ENCODE assay signal across 9 cellular contexts in genomic region chr3:194139085-194139976, GRCh38. TPM values are rescaled to one million over a fixed set of nuclear protein-coding genes. Genes with fewer than 3 reads are reported as not detected.
DNase-seq lines count a peak whose midpoint lies in the region; ATAC-seq and TF ChIP-seq lines count a peak whose summit lies in the region.
"Had no signal": no experiment of that assay in that cellular context is flagged by ENCODE, and none has a peak within 500 bp of the region (broad histone marks: within the 10 kb centered on the region; RNA-seq: fewer than 3 reads in every experiment).

No MANE protein-coding gene starts in this region.

- H3K9ac ChIP-seq in fibroblast of lung (ENCODE audit: insufficient read depth, low read length) = peak overlapping the region; percentile 27
- H3K9ac ChIP-seq: BLaER1 treated with 17β-estradiol and CSF1 and Interleukin-3, amounts not matched to agents 10 nM and 100 nM had no signal

- H3K36me3 ChIP-seq in SJCRH30 (no peaks in the 10 kb centered on the region), fibroblast of lung (ENCODE audit: control insufficient read depth, insufficient read depth, low read length) (no peaks in the 10 kb centered on the region)
- H3K36me3 ChIP-seq: BLaER1 treated with 17β-estradiol and CSF1 and Interleukin-3, amounts not matched to agents 10 nM and 100 nM had no signal

- H3K36me3 Mint-ChIP-seq in osteocyte (ENCODE audit: unreplicated experiment) = peaks cover 10% of the 10 kb centered on the region

- H3K27ac Mint-ChIP-seq in osteocyte (ENCODE audit: unreplicated experiment) = peak overlapping the region; percentile 81

- ATAC-seq in omental fat pad (ENCODE audit: low FRiP score) = no peak

- H3K4me1 ChIP-seq in SJCRH30 (peaks cover 27% of the 10 kb centered on the region), fibroblast of lung (ENCODE audit: control insufficient read depth, extremely low read depth, insufficient read depth, low read length) (peaks cover 27% of the 10 kb centered on the region)

- H3K4me3 ChIP-seq in SJCRH30 (peak overlapping the region; percentile 56), fibroblast of lung (replicated peaks in 1 of 4; ENCODE audit: control extremely low read depth in 1 of 4, insufficient read depth in 1 of 4, low read depth in 3 of 4, low read length in 4 of 4) (no peak overlapping the region)
- H3K4me3 ChIP-seq: BLaER1 treated with 17β-estradiol and CSF1 and Interleukin-3, amounts not matched to agents 10 nM and 100 nM had no signal

- H4K20me1 ChIP-seq in fibroblast of lung (ENCODE audit: control insufficient read depth, extremely low read depth, insufficient read depth, low read length) = no peaks in the 10 kb centered on the region

- peak overlapping the region; percentile 89 for H3K4me3 Mint-ChIP-seq in osteocyte (ENCODE audit: unreplicated experiment)

- H3K9me3 ChIP-seq in SJCRH30 (replicated peaks) = no peaks in the 10 kb centered on the region
- H3K9me3 ChIP-seq in fibroblast of lung (ENCODE audit: control insufficient read depth, insufficient read depth, low read depth, low read length) = no peaks in the 10 kb centered on the region
- H3K9me3 ChIP-seq: BLaER1 treated with 17β-estradiol and CSF1 and Interleukin-3, amounts not matched to agents 10 nM and 100 nM had no signal

- TF ChIP-seq CTCF in fibroblast of lung (conservative IDR thresholded peaks at IDR 0.05 in 1 of 2, IDR thresholded peaks at IDR 0.05 in 1 of 2; ENCODE audit: low read depth in 1 of 2, low read length in 2 of 2) (no peak), osteocyte (IDR thresholded peaks at IDR 0.05) (no peak), omental fat pad (IDR thresholded peaks at IDR 0.05) (no peak)

- DNase-seq in NCI-H82 (lab: John Stamatoyannopoulos, UW) = peak; percentile 70
- DNase-seq in NCI-H82 treated with DMSO at 0.1 percent for 48 hours (lab: John Stamatoyannopoulos, UW; ENCODE audit: unreplicated experiment) = no peak
- DNase-seq in SJCRH30 = peak; percentile 68 to 85
- peak in 1 of 2 donors; percentile 89 for DNase-seq in fibroblast of lung (ENCODE audit: low read depth in 2 of 2)
- DNase-seq in osteocyte (ENCODE audit: extremely low spot score, unreplicated experiment) = no peak
- no peak for DNase-seq in NCI-H2081 treated with DMSO at 0.1 percent for 48 hours (lab: John Stamatoyannopoulos, UW)
- no peak for DNase-seq in omental fat pad (ENCODE audit: low spot score)
- no peak for DNase-seq in NCI-H187 treated with DMSO at 0.1 percent for 48 hours (lab: John Stamatoyannopoulos, UW)

- no peaks in the 10 kb centered on the region for H3K9me3 Mint-ChIP-seq in osteocyte (ENCODE audit: unreplicated experiment)

- H3K27me3 ChIP-seq in SJCRH30 (no peaks in the 10 kb centered on the region), fibroblast of lung (ENCODE audit: control insufficient read depth, insufficient read depth, low read length) (peaks cover 9% of the 10 kb centered on the region)

- H3K27ac ChIP-seq in SJCRH30 (peak overlapping the region; percentile 95), fibroblast of lung (ENCODE audit: insufficient read depth, low read length) (peak overlapping the region; percentile 27)
- H3K27ac ChIP-seq: BLaER1 treated with 17β-estradiol and CSF1 and Interleukin-3, amounts not matched to agents 10 nM and 100 nM had no signal

- peaks cover 47% of the 10 kb centered on the region for H3K4me1 Mint-ChIP-seq in osteocyte (ENCODE audit: unreplicated experiment)

- no peak overlapping the region for H2AFZ ChIP-seq in fibroblast of lung (ENCODE audit: low read length)

- H3K4me2 ChIP-seq in fibroblast of lung (ENCODE audit: extremely low read depth, insufficient read depth, low read length) = peak overlapping the region; percentile 61

- peaks cover 4% of the 10 kb centered on the region for H3K27me3 Mint-ChIP-seq in osteocyte (ENCODE audit: unreplicated experiment)

- H3K79me2 ChIP-seq in fibroblast of lung (ENCODE audit: control insufficient read depth, insufficient read depth, low read length) = no peaks in the 10 kb centered on the region

RNA-seq across cellular contexts. Expression of gene HES1, which starts 3.4 kb away (rescaled TPM):
- total RNA-seq in SJCRH30 (2014; rRNA removed; shearing (Covaris generic)) = 18.7 and 21.6 TPM in 2 replicates
- total RNA-seq in fibroblast of lung (0.17 and 0.51 TPM in 2 replicates), osteocyte (41.0 and 51.6 TPM in 2 replicates), omental fat pad (10 to 100 TPM in 3 of 4 donors, 1 to 10 TPM in 1; 8.3 to 23.9 (median 12.7) TPM)
- polyA plus RNA-seq in fibroblast of lung = 0.85 and 1.2 TPM in 2 replicates
- polyA plus RNA-seq in fibroblast of lung (2012) = 0.88 and 1.0 TPM in 2 replicates
- polyA minus RNA-seq in fibroblast of lung (ENCODE audit: low replicate concordance) = not detected in 2 replicates

Comparison
In these comparisons a context has a peak if more than half of its experiments do, and no peak if none do; other contexts are left out.
1. DNase-seq: peak in NCI-H82 (single experiment) and SJCRH30 (2 of 2); none in NCI-H82 treated with DMSO at 0.1 percent for 48 hours (single experiment), osteocyte (single experiment), NCI-H2081 treated with DMSO at 0.1 percent for 48 hours (single experiment), omental fat pad (single experiment) and NCI-H187 treated with DMSO at 0.1 percent for 48 hours (single experiment).